13 cellular contexts compared by ENCODE assay signal in genomic region chr14:38481939-38482678, GRCh38.
DNase-seq lines count a peak whose midpoint lies in the region; ATAC-seq and TF ChIP-seq lines count a peak whose summit lies in the region.
"Had no signal": no experiment of that assay in that cellular context is flagged by ENCODE, and none has a peak within 500 bp of the region (broad histone marks: within the 10 kb centered on the region; RNA-seq: fewer than 3 reads in every experiment).

No MANE protein-coding gene starts in this region.

- no peaks in the 10 kb centered on the region for H3K4me1 Mint-ChIP-seq in CD14-positive monocyte

- H3K4me1 ChIP-seq in body of pancreas = no peaks in the 10 kb centered on the region
- H3K4me1 ChIP-seq: BLaER1 had no signal

- no peaks in the 10 kb centered on the region for H3K27me3 ChIP-seq in body of pancreas
- H3K27me3 ChIP-seq: BLaER1, cardiac muscle cell had no signal

- no peak for TF ChIP-seq POLR2A in body of pancreas (IDR thresholded peaks at IDR 0.05)

- peaks cover 0 to 13% (median 0%) of the 10 kb centered on the region in 3 donors for H3K9me3 ChIP-seq in body of pancreas

- no peak for TF ChIP-seq CTCF in fibroblast of the aortic adventitia (IDR thresholded peaks at IDR 0.05; ENCODE audit: insufficient read depth, low read length)
- no peak for TF ChIP-seq CTCF in body of pancreas (IDR thresholded peaks at IDR 0.05)
- no peak for TF ChIP-seq CTCF in CD14-positive monocyte (IDR thresholded peaks at IDR 0.05)

- H3K4me3 ChIP-seq in fibroblast of the aortic adventitia (ENCODE audit: low read depth, low read length) = no peak overlapping the region
- H3K4me3 ChIP-seq in body of pancreas = no peak overlapping the region
- H3K4me3 ChIP-seq: BLaER1, cardiac muscle cell had no signal

- H3K27me3 Mint-ChIP-seq in CD14-positive monocyte (ENCODE audit: low read depth in 3 of 3) = peaks cover 0 to 3% (median 1%) of the 10 kb centered on the region in 3 donors

- WGBS in body of pancreas, 2 donors = 57 to 63% methylated on average over 2 of the region's 2 CpGs

- ATAC-seq in body of pancreas (no peak), GM18519 (IDR thresholded peaks at IDR 0.05; ENCODE audit: low FRiP score, unreplicated experiment) (no peak)
- ATAC-seq: esophagus mucosa, left colon had no signal

- no peaks in the 10 kb centered on the region for H3K36me3 Mint-ChIP-seq in CD14-positive monocyte

- H3K27ac ChIP-seq in body of pancreas = no peak overlapping the region
- H3K27ac ChIP-seq: BLaER1, cardiac muscle cell had no signal

- no peak overlapping the region for H3K4me3 Mint-ChIP-seq in CD14-positive monocyte

- no peaks in the 10 kb centered on the region for H3K36me3 ChIP-seq in body of pancreas (replicated peaks in 1 of 2; ENCODE audit: insufficient read depth in 1 of 2, low read depth in 2 of 2)
- H3K36me3 ChIP-seq: BLaER1, cardiac muscle cell had no signal

- intact Hi-C loops in body of pancreas (cut with DNase I) = no loop called here
- intact Hi-C loops in CD14-positive monocyte (cut with micrococcal nuclease) = no loop called here

- peaks cover 9 to 25% (median 14%) of the 10 kb centered on the region in 7 donors for H3K9me3 Mint-ChIP-seq in CD14-positive monocyte

- H3K27ac Mint-ChIP-seq in CD14-positive monocyte = no peak overlapping the region

- DNase-seq in AG08395 (ENCODE audit: low spot score) (peak; percentile 57), HCEC 1CT (peak; percentile 76), OCI-M1 (lab: John Stamatoyannopoulos, UW) (peak; percentile 10), fibroblast of the aortic adventitia (ENCODE audit: low read depth) (peak; percentile 18), NK-92 (lab: John Stamatoyannopoulos, UW; ENCODE audit: unreplicated experiment) (no peak), body of pancreas (no peak), CD14-positive monocyte (ENCODE audit: low spot score) (no peak)
- DNase-seq: left colon; stimulated activated naive CD4-positive, alpha-beta T cell had no signal

Comparison
In these comparisons a context has a peak if more than half of its experiments do, and no peak if none do; other contexts are left out.
1. DNase-seq: peak in AG08395 (single experiment), HCEC 1CT (single experiment), OCI-M1 (single experiment) and fibroblast of the aortic adventitia (single experiment); none in NK-92 (single experiment), body of pancreas (0 of 4) and CD14-positive monocyte (single experiment).